ENCODE assay signal across 8 cellular contexts in genomic region chr2:148021059-148021985, GRCh38. TPM values are rescaled to one million over a fixed set of nuclear protein-coding genes. Genes with fewer than 3 reads are reported as not detected.
A peak's percentile ranks its signal among the peaks of the same experiment; 100 is the strongest.
DNase-seq lines count a peak whose midpoint lies in the region; ATAC-seq and TF ChIP-seq lines count a peak whose summit lies in the region.

Gene MBD5 (plus strand): TSS chr2:148021091.

- H3K4me3 Mint-ChIP-seq in IgD-negative memory B cell, result peak within 1 kb of the TSS; percentile 91 to 99 (median 98)

- H3K36me3 Mint-ChIP-seq in IgD-negative memory B cell, result peaks cover 3% of the 10 kb centered on the region

- DNase-seq in GDM1 (lab: John Stamatoyannopoulos, UW) (peak; percentile 55), T-helper 9 cell (peak; percentile 52), choroid plexus epithelial cell (ENCODE audit: low read depth) (peak; percentile 73), left lobe of liver (ENCODE audit: low spot score) (no peak), cerebellar nuclear complex (lab: John Stamatoyannopoulos, UW) (no peak)
- DNase-seq in stimulated activated CD4-positive, alpha-beta T cell treated with anti-CD3 and anti-CD28 coated beads, Interleukin-4, amount 100 ng/mL, for 24 hours, result peak; percentile 61

- peak within 1 kb of the TSS; percentile 79 for H3K4me3 ChIP-seq in choroid plexus epithelial cell (ENCODE audit: low read depth, low read length)

- no peaks in the 10 kb centered on the region for H3K9me3 Mint-ChIP-seq in IgD-negative memory B cell

- ATAC-seq in GM21529 (IDR thresholded peaks at IDR 0.05; ENCODE audit: unreplicated experiment) (peak; percentile 34), left lobe of liver (peak; percentile 30)

- peak within 1 kb of the TSS; percentile 72 to 98 (median 96) for H3K27ac Mint-ChIP-seq in IgD-negative memory B cell

- no peaks in the 10 kb centered on the region for H3K27me3 Mint-ChIP-seq in IgD-negative memory B cell

- peaks cover 31 to 47% (median 33%) of the 10 kb centered on the region in 3 donors for H3K4me1 Mint-ChIP-seq in IgD-negative memory B cell

- no peak for TF ChIP-seq CTCF in choroid plexus epithelial cell (conservative IDR thresholded peaks at IDR 0.05; ENCODE audit: low read depth, low read length)

RNA-seq across cellular contexts. Expression of gene MBD5, which starts in this region (rescaled TPM):
- 6.8 TPM for polyA plus RNA-seq in IgD-negative memory B cell
- total RNA-seq in left lobe of liver, result 9.8 TPM

Comparison
In these comparisons a context has a peak if more than half of its experiments do, and no peak if none do; other contexts are left out.
1. DNase-seq: peak in GDM1 (single experiment), T-helper 9 cell (single experiment), choroid plexus epithelial cell (single experiment) and stimulated activated CD4-positive, alpha-beta T cell treated with anti-CD3 and anti-CD28 coated beads, Interleukin-4, amount 100 ng/mL, for 24 hours (single experiment); none in left lobe of liver (single experiment) and cerebellar nuclear complex (0 of 2).